ENCODE assay signal across 8 cellular contexts in genomic region chr13:28100149-28101121, GRCh38. TPM values are rescaled to one million over a fixed set of nuclear protein-coding genes. Genes with fewer than 3 reads are reported as not detected.
DNase-seq lines count a peak whose midpoint lies in the region; ATAC-seq and TF ChIP-seq lines count a peak whose summit lies in the region.

TSS of gene FLT3 (minus strand) at chr13:28100576. CDS start at chr13:28100510, 66 bp downstream.

- TF ChIP-seq CTCF in cardiac fibroblast (IDR thresholded peaks at IDR 0.05; ENCODE audit: low read depth, low read length): no peak

- no peak within 1 kb of the TSS for H3K4me3 ChIP-seq in cardiac fibroblast (replicated peaks in 1 of 2; ENCODE audit: low read depth in 2 of 2, low read length in 2 of 2)

- peak; percentile 14 to 32 (median 23) for DNase-seq in NCI-H1417 (lab: John Stamatoyannopoulos, UW)
- no peak for DNase-seq in NCI-H1417 treated with DMSO at 0.1 percent for 48 hours (lab: John Stamatoyannopoulos, UW)
- peak; percentile 94 for DNase-seq in SIG-M5 treated with dmso at 0.1 percent for 504 hours (lab: John Stamatoyannopoulos, UW; ENCODE audit: unreplicated experiment)
- DNase-seq in cardiac fibroblast (ENCODE audit: low read depth in 2 of 2): peak; percentile 8 to 17
- DNase-seq in left lobe of liver (ENCODE audit: low spot score): no peak
- peak; percentile 9 to 15 (median 14) for DNase-seq in stimulated activated CD4-positive, alpha-beta T cell treated with anti-CD3 and anti-CD28 coated beads, TNF-alpha, amount 100 ng/mL, for 48 hours (ENCODE audit: low read depth in 3 of 3)

- ATAC-seq in HG03103 (IDR thresholded peaks at IDR 0.05; ENCODE audit: low read depth, unreplicated experiment) (peak; percentile 69), left lobe of liver (peak; percentile 31), GM18861 (IDR thresholded peaks at IDR 0.05; ENCODE audit: unreplicated experiment) (no peak)

RNA-seq across cellular contexts. Expression of gene FLT3, which starts in this region (rescaled TPM):
- 0.15 TPM for total RNA-seq in left lobe of liver

Comparison
In these comparisons a context has a peak if more than half of its experiments do, and no peak if none do; other contexts are left out.
1. DNase-seq: peak in NCI-H1417 (3 of 3), SIG-M5 treated with dmso at 0.1 percent for 504 hours (single experiment), cardiac fibroblast (2 of 2) and stimulated activated CD4-positive, alpha-beta T cell treated with anti-CD3 and anti-CD28 coated beads, TNF-alpha, amount 100 ng/mL, for 48 hours (3 of 3); none in NCI-H1417 treated with DMSO at 0.1 percent for 48 hours (single experiment) and left lobe of liver (single experiment).
2. Peak in ATAC-seq in left lobe of liver; RNA of the gene not detected or under 1 TPM.